ENCODE assay signal across 9 cellular contexts in the genomic region with DNA sequence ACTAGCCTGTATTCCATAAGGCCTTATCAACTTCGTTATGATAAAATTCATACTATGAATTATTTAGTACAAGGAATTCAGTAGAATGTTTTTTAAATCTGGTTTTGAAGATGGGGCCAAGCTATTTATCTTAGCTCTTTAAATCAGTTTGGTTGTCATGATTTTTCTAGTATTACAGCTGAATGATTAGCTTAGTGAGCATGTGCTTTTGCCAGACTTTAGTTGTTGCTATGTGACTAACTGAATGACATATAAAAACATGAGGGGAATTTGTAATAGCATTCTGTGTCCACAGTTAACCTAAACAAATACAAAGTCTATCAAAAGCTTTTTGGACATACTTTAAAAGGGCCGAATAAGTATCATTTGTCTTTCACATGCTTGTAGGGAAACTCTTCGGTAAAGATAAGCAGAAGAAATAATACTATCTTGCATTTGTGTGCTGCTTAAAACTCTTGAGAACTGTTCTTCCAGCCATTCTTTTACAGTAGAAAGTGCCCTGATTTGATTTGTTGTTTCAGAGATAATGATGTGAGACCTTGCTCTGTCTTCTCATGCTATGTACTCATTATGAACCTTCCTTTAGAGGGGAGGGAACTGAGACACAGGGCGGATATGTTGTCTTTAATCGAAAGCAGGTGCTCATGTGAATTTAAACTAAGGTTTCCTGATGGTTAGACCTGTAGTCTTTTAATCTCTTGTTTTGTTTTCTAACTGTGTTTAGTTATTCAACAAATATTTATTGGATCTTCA. TPM values are rescaled to one million over a fixed set of nuclear protein-coding genes. Genes with fewer than 3 reads are reported as not detected.
DNase-seq lines count a peak whose midpoint lies in the region; ATAC-seq and TF ChIP-seq lines count a peak whose summit lies in the region.
"Had no signal": no experiment of that assay in that cellular context is flagged by ENCODE, and none has a peak within 500 bp of the region (broad histone marks: within the 10 kb centered on the region; RNA-seq: fewer than 3 reads in every experiment).

No MANE protein-coding gene starts in this region.

- H3K36me3 ChIP-seq in naive thymus-derived CD4-positive, alpha-beta T cell (ENCODE audit: control insufficient read depth in 2 of 3, insufficient read depth in 3 of 3, low read length in 3 of 3): no peaks in the 10 kb centered on the region

- no peaks in the 10 kb centered on the region for H3K36me3 Mint-ChIP-seq in activated B cell treated with CpG ODN at 0.5 μM for 24 hours (ENCODE audit: low read depth)
- H3K36me3 Mint-ChIP-seq in naive thymus-derived CD4-positive, alpha-beta T cell: peaks cover 0 to 8% (median 0%) of the 10 kb centered on the region in 5 donors
- peaks cover 9% of the 10 kb centered on the region for H3K36me3 Mint-ChIP-seq in Calu3 (ENCODE audit: insufficient read depth, unreplicated experiment)
- no peaks in the 10 kb centered on the region for H3K36me3 Mint-ChIP-seq in CD14-positive monocyte

- no peaks in the 10 kb centered on the region for H3K27me3 Mint-ChIP-seq in activated B cell treated with CpG ODN at 0.5 μM for 24 hours
- no peaks in the 10 kb centered on the region for H3K27me3 Mint-ChIP-seq in naive thymus-derived CD4-positive, alpha-beta T cell
- no peaks in the 10 kb centered on the region for H3K27me3 Mint-ChIP-seq in Calu3 (ENCODE audit: unreplicated experiment)
- no peaks in the 10 kb centered on the region for H3K27me3 Mint-ChIP-seq in CD14-positive monocyte (ENCODE audit: low read depth in 3 of 3)

- peaks cover 80 to 83% of the 10 kb centered on the region in 2 donors for H3K4me1 ChIP-seq in naive thymus-derived CD4-positive, alpha-beta T cell (ENCODE audit: control insufficient read depth in 2 of 2, insufficient read depth in 2 of 2, low read length in 2 of 2)

- H3K9me3 Mint-ChIP-seq in activated B cell treated with CpG ODN at 0.5 μM for 24 hours (no peaks in the 10 kb centered on the region), Calu3 (ENCODE audit: low read depth, unreplicated experiment) (no peaks in the 10 kb centered on the region), CD14-positive monocyte (no peaks in the 10 kb centered on the region)
- H3K9me3 Mint-ChIP-seq in naive thymus-derived CD4-positive, alpha-beta T cell: no peaks in the 10 kb centered on the region

- H3K4me3 Mint-ChIP-seq in activated B cell treated with CpG ODN at 0.5 μM for 24 hours: peak overlapping the region; percentile 53
- H3K4me3 Mint-ChIP-seq in naive thymus-derived CD4-positive, alpha-beta T cell: peak overlapping the region; percentile 32 to 85 (median 67)
- no peak overlapping the region for H3K4me3 Mint-ChIP-seq in Calu3 (ENCODE audit: low read depth, unreplicated experiment)
- no peak overlapping the region for H3K4me3 Mint-ChIP-seq in CD14-positive monocyte

- H3K4me1 Mint-ChIP-seq in activated B cell treated with CpG ODN at 0.5 μM for 24 hours (peaks cover 83% of the 10 kb centered on the region), Calu3 (ENCODE audit: low read depth, unreplicated experiment) (peaks cover 89% of the 10 kb centered on the region), CD14-positive monocyte (peaks cover 63% of the 10 kb centered on the region)
- peaks cover 64 to 91% (median 84%) of the 10 kb centered on the region in 7 donors for H3K4me1 Mint-ChIP-seq in naive thymus-derived CD4-positive, alpha-beta T cell

- DNase-seq in activated B cell treated with CpG ODN at 0.5 μM for 24 hours (no peak), Calu3 (no peak), Right ventricle myocardium inferior (ENCODE audit: missing footprints) (no peak), CD14-positive monocyte (ENCODE audit: low spot score) (no peak)
- peak in 7 of 9 donors; percentile 29 to 63 (median 51) for DNase-seq in naive thymus-derived CD4-positive, alpha-beta T cell
- no peak for DNase-seq in NK-92 treated with Interleukin-12 subunit alpha and Interleukin-12 subunit beta, amount 100 ng/mL, for 24 hours (lab: John Stamatoyannopoulos, UW)
- DNase-seq: islet precursor cell had no signal

- no peaks in the 10 kb centered on the region for H3K9me3 ChIP-seq in naive thymus-derived CD4-positive, alpha-beta T cell (ENCODE audit: control insufficient read depth in 2 of 3, low read length in 3 of 3)

- no peaks in the 10 kb centered on the region for H3K27me3 ChIP-seq in naive thymus-derived CD4-positive, alpha-beta T cell (ENCODE audit: control insufficient read depth in 2 of 2, insufficient read depth in 2 of 2, low read length in 2 of 2)

- no TSS peak for BruUV-seq in Calu3 (replicated peaks; lab: Mats Ljungman, UMichigan)

- intact Hi-C loops in activated B cell treated with CpG ODN at 0.5 μM for 24 hours (cut with micrococcal nuclease) (loop anchor here (2.0 to 5.0 kb wide), 2 partner anchors 15 to 77 kb away; no protein-coding TSS in a partner anchor), Calu3 (cut with micrococcal nuclease; ENCODE audit: unreplicated experiment) (loop anchor here (5.0 to 10.0 kb wide), 2 partner anchors 102 to 481 kb away; no protein-coding TSS in a partner anchor), Right ventricle myocardium inferior (cut with DNase I) (no loop called here), CD14-positive monocyte (cut with micrococcal nuclease) (no loop called here)
- intact Hi-C loops in naive thymus-derived CD4-positive, alpha-beta T cell (cut with micrococcal nuclease): loop anchor here (1.0 to 5.0 kb wide), 5 partner anchors 8 to 268 kb away; no protein-coding TSS in a partner anchor

- H3K27ac Mint-ChIP-seq in activated B cell treated with CpG ODN at 0.5 μM for 24 hours (peak overlapping the region; percentile 74), Calu3 (ENCODE audit: unreplicated experiment) (no peak overlapping the region), CD14-positive monocyte (no peak overlapping the region)
- peak overlapping the region; percentile 19 to 97 (median 93) for H3K27ac Mint-ChIP-seq in naive thymus-derived CD4-positive, alpha-beta T cell

- CTCF ChIA-PET in activated B cell treated with CpG ODN at 0.5 μM for 24 hours (lab: Charles Lee): interaction anchor here (1.1 kb wide), 1 partner anchor 345 kb away, joined by 3 read pairs; no protein-coding TSS in a partner anchor
- CTCF ChIA-PET in naive thymus-derived CD4-positive, alpha-beta T cell (lab: Charles Lee): interaction anchor here (1.7 kb wide), 1 partner anchor 19 kb away, joined by 7 read pairs; a partner anchor contains a TSS
- CTCF ChIA-PET in Calu3 (lab: Charles Lee): interaction anchor here (1.5 kb wide), 1 partner anchor 89 kb away, joined by 3 read pairs; no protein-coding TSS in a partner anchor

- ATAC-seq in GM18909 (IDR thresholded peaks at IDR 0.05; ENCODE audit: poor library complexity, unreplicated experiment) (peak; percentile 93), HG02870 (IDR thresholded peaks at IDR 0.05; ENCODE audit: unreplicated experiment) (peak; percentile 88), activated B cell treated with CpG ODN at 0.5 μM for 24 hours (ENCODE audit: low read depth) (peak; percentile 74), Right ventricle myocardium inferior (no peak)
- ATAC-seq in naive thymus-derived CD4-positive, alpha-beta T cell: peak; percentile 80

- no peak for TF ChIP-seq CTCF in activated B cell treated with CpG ODN at 0.5 μM for 24 hours (IDR thresholded peaks at IDR 0.05)
- TF ChIP-seq CTCF in Calu3 (IDR thresholded peaks at IDR 0.05; ENCODE audit: unreplicated experiment): no peak
- no peak for TF ChIP-seq CTCF in CD14-positive monocyte (IDR thresholded peaks at IDR 0.05)

- peak overlapping the region; percentile 8 for H3K4me3 ChIP-seq in naive thymus-derived CD4-positive, alpha-beta T cell (ENCODE audit: low read length)

- POLR2A ChIA-PET in activated B cell treated with CpG ODN at 0.5 μM for 24 hours (lab: Charles Lee): interaction anchor here (1.2 to 5.5 kb wide), 2 partner anchors 10 to 18 kb away, joined by 3 to 46 read pairs; a partner anchor contains a TSS
- POLR2A ChIA-PET in naive thymus-derived CD4-positive, alpha-beta T cell (lab: Charles Lee): interaction anchor here (5.2 to 14.5 kb wide), 2 partner anchors 11 to 18 kb away, joined by 29 to 150 read pairs; a partner anchor contains a TSS

- H3K27ac ChIP-seq in naive thymus-derived CD4-positive, alpha-beta T cell (ENCODE audit: low read depth, low read length): peak overlapping the region; percentile 59

RNA-seq across cellular contexts. Expression of a gene that starts 18.8 kb away (rescaled TPM):
- 28.3 and 33.5 TPM in 2 replicates for total RNA-seq in activated B cell treated with CpG ODN at 0.5 μM for 24 hours
- 10 to 100 TPM; 25.1 to 68.4 (median 61.3) TPM for total RNA-seq in naive thymus-derived CD4-positive, alpha-beta T cell
- 10 to 100 TPM; 28.8 to 30.4 TPM for polyA plus RNA-seq in naive thymus-derived CD4-positive, alpha-beta T cell
- total RNA-seq in Calu3 (2022): 136 and 145 TPM in 2 replicates
- total RNA-seq in Right ventricle myocardium inferior: 188 TPM
- polyA plus RNA-seq in CD14-positive monocyte: 10 to 100 TPM; 46.5 to 50.1 TPM

Comparison
In these comparisons a context has a peak if more than half of its experiments do, and no peak if none do; other contexts are left out.
1. DNase-seq: peak in naive thymus-derived CD4-positive, alpha-beta T cell (7 of 9); none in activated B cell treated with CpG ODN at 0.5 μM for 24 hours (single experiment), Calu3 (single experiment), Right ventricle myocardium inferior (single experiment), CD14-positive monocyte (single experiment) and NK-92 treated with Interleukin-12 subunit alpha and Interleukin-12 subunit beta, amount 100 ng/mL, for 24 hours (single experiment).
2. H3K27ac Mint-ChIP-seq: peak in activated B cell treated with CpG ODN at 0.5 μM for 24 hours (single experiment) and naive thymus-derived CD4-positive, alpha-beta T cell (9 of 9); none in Calu3 (single experiment) and CD14-positive monocyte (0 of 7).
3. H3K4me3 Mint-ChIP-seq: peak in activated B cell treated with CpG ODN at 0.5 μM for 24 hours (single experiment) and naive thymus-derived CD4-positive, alpha-beta T cell (10 of 10); none in Calu3 (single experiment) and CD14-positive monocyte (0 of 2).
4. intact Hi-C loops: an anchor here in activated B cell treated with CpG ODN at 0.5 μM for 24 hours (2.0 to 5.0 kb wide), naive thymus-derived CD4-positive, alpha-beta T cell (1.0 to 5.0 kb wide) and Calu3 (5.0 to 10.0 kb wide); none called in Right ventricle myocardium inferior and CD14-positive monocyte.